Comparison of ENCODE assay signal across 1 cellular context in genomic region chr6:69232506-69233194, GRCh38.
TF ChIP-seq lines count a peak whose summit lies in the region.

No MANE protein-coding gene starts in this region.

TF ChIP-seq in HepG2, 621 proteins besides CTCF, POLR2A, EP300 and RAD21 (continued from another document and continues in another):
- TF ChIP-seq ZNF646 (CRISPR knock-in tag; IDR thresholded peaks at IDR 0.05) (0 out of 2 replicates have a peak, but pooled peaks have one; percentile 20), MIXL1 (CRISPR knock-in tag; IDR thresholded peaks at IDR 0.05) (peak; percentile 91), MTA1 (CRISPR knock-in tag; IDR thresholded peaks at IDR 0.05; ENCODE audit: borderline replicate concordance) (no peak), ZBTB10 (CRISPR knock-in tag; IDR thresholded peaks at IDR 0.05; ENCODE audit: borderline replicate concordance) (peak; percentile 95), POLR2AphosphoS2 (IDR thresholded peaks at IDR 0.05; ENCODE audit: low read depth, low read length) (no peak), HNRNPK (IDR thresholded peaks at IDR 0.05; ENCODE audit: low read depth, low read length, poor library complexity, severe bottlenecking) (no peak), ZNF83 (CRISPR knock-in tag; IDR thresholded peaks at IDR 0.05; ENCODE audit: borderline replicate concordance) (peak; percentile 96), SKI (IDR thresholded peaks at IDR 0.05; ENCODE audit: partially characterized antibody) (no peak), ZNF609 (CRISPR knock-in tag; IDR thresholded peaks at IDR 0.05; ENCODE audit: borderline replicate concordance) (peak; percentile 56; the same call in 1 of the 2 replicates), ZFP36L2 (CRISPR knock-in tag; IDR thresholded peaks at IDR 0.05) (peak; percentile 98), MTF2 (CRISPR knock-in tag; IDR thresholded peaks at IDR 0.05; ENCODE audit: borderline replicate concordance) (peak; percentile 72; the same call in 1 of the 2 replicates), ZNF879 (CRISPR knock-in tag; IDR thresholded peaks at IDR 0.05) (peak; percentile 87), ZNF800 (CRISPR knock-in tag; IDR thresholded peaks at IDR 0.05) (peak; percentile 92), ZNF687 (CRISPR knock-in tag; IDR thresholded peaks at IDR 0.05) (peak; percentile 62), ZFP91 (CRISPR knock-in tag; IDR thresholded peaks at IDR 0.05; ENCODE audit: borderline replicate concordance) (peak; percentile 50; the same call in 1 of the 2 replicates), SAFB2 (CRISPR knock-in tag; IDR thresholded peaks at IDR 0.05; ENCODE audit: borderline replicate concordance, low read depth) (0 out of 2 replicates have a peak, but pooled peaks have one; percentile 49), ISX (CRISPR knock-in tag; conservative IDR thresholded peaks at IDR 0.05) (peak; percentile 99)
